In the genomic region with DNA sequence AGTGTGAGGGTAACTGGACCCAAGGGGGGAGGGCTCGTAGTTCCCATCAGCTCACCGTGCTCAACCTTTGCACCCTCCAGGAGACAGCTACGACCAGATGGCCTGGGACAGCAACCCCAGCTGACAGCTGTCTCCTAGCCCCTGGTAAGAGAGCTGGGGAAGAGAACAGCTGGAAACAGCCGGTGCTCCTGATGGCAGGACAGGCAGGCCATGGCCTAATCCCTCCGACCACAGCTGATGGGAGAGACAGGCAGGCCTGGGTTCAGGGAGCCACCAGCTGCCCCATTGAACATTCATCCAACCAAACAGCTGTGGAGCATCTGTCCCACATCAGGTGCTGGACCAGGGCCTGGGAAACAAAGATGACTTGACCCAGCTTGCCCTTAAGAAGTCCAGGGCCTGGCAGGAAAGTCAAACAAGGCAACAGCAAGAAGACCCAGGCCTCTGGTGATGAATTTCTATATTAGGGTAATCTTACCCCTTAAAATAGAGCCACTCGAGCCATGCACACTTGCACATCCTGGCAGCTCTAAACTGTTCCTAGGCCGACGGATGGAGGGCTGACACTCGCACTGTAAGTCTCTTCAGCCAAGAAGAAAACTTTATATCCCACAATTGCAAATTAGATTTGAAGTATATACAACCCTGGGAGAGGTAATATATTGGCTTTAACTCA, we compare ENCODE assay signal across 16 cellular contexts. TPM values are rescaled to one million over a fixed set of nuclear protein-coding genes. Genes with fewer than 3 reads are reported as not detected.
DNase-seq lines count a peak whose midpoint lies in the region; TF ChIP-seq lines count a peak whose summit lies in the region.
"Had no signal": no experiment of that assay in that cellular context is flagged by ENCODE, and none has a peak within 500 bp of the region (broad histone marks: within the 10 kb centered on the region; RNA-seq: fewer than 3 reads in every experiment).

No MANE protein-coding gene starts in this region.

- intact Hi-C loops in ascending aorta (cut with DNase I), result no loop called here

- no peak for TF ChIP-seq CTCF in ascending aorta (IDR thresholded peaks at IDR 0.05)
- no peak for TF ChIP-seq CTCF in right atrium auricular region (IDR thresholded peaks at IDR 0.05)

- peaks cover 3 to 4% of the 10 kb centered on the region in 2 donors for H3K36me3 ChIP-seq in ascending aorta
- no peaks in the 10 kb centered on the region for H3K36me3 ChIP-seq in right atrium auricular region
- H3K36me3 ChIP-seq in rectal smooth muscle tissue (ENCODE audit: control insufficient read depth, insufficient read depth, low read length), result no peaks in the 10 kb centered on the region

- peaks cover 9 to 10% of the 10 kb centered on the region in 2 donors for H3K4me1 ChIP-seq in ascending aorta
- H3K4me1 ChIP-seq in right atrium auricular region, result peaks cover 0 to 45% of the 10 kb centered on the region in 2 donors
- H3K4me1 ChIP-seq in rectal smooth muscle tissue (ENCODE audit: control insufficient read depth, insufficient read depth, low read length), result peaks cover 14% of the 10 kb centered on the region

- H3K9ac ChIP-seq in rectal smooth muscle tissue (ENCODE audit: low read length), result no peak overlapping the region

- no peak overlapping the region for H3K4me3 ChIP-seq in ascending aorta
- H3K4me3 ChIP-seq in right atrium auricular region, result no peak overlapping the region
- H3K4me3 ChIP-seq in rectal smooth muscle tissue (ENCODE audit: low read length), result no peak overlapping the region

- H3K9me3 ChIP-seq in ascending aorta, result no peaks in the 10 kb centered on the region
- no peaks in the 10 kb centered on the region for H3K9me3 ChIP-seq in right atrium auricular region

- H3K27ac ChIP-seq in ascending aorta, result peak overlapping the region; percentile 45 to 59
- H3K27ac ChIP-seq in right atrium auricular region, result peak overlapping the region; percentile 49 to 72
- H3K27ac ChIP-seq in rectal smooth muscle tissue (ENCODE audit: low read depth, low read length), result peak overlapping the region; percentile 58

- DNase-seq in HCEC 1CT (peak; percentile 64), ascending aorta (ENCODE audit: low spot score in 2 of 2) (no peak), right atrium auricular region (ENCODE audit: low spot score) (no peak), NCI-H69 (lab: John Stamatoyannopoulos, UW) (no peak), kidney tubule cell (ENCODE audit: low spot score) (no peak), NCI-H446 treated with DMSO at 0.1 percent for 48 hours (lab: John Stamatoyannopoulos, UW) (no peak)
- DNase-seq in activated CD4-positive, alpha-beta T cell treated with anti-CD3 and anti-CD28 coated beads for 4 hours, result no peak
- DNase-seq: activated CD4-positive, alpha-beta T cell treated with anti-CD3 and anti-CD28 coated beads, Interleukin-2, amount 10 ng/mL, durations not matched to agents 7 days and 5 days; activated CD8-positive, alpha-beta memory T cell treated with anti-CD3 and anti-CD28 coated beads, Interleukin-2, amount 50 U/mL, for 48 hours; activated effector memory CD4-positive, alpha-beta T cell treated with anti-CD3 and anti-CD28 coated beads, Interleukin-2, amount 50 U/mL, for 16 hours; DMS79 treated with DMSO at 0.1 percent for 48 hours; endodermal cell; GOT3; NK-92 treated with Interleukin-12 subunit alpha and Interleukin-12 subunit beta, amount 100 ng/mL, for 24 hours; stimulated activated CD4-positive, alpha-beta T cell treated with anti-CD3 and anti-CD28 coated beads, Interleukin-12 subunit alpha, Interleukin-12 subunit beta, amount 100 ng/mL, for 4 hours had no signal

- no peaks in the 10 kb centered on the region for H3K27me3 ChIP-seq in ascending aorta
- no peaks in the 10 kb centered on the region for H3K27me3 ChIP-seq in right atrium auricular region
- no peaks in the 10 kb centered on the region for H3K27me3 ChIP-seq in rectal smooth muscle tissue (ENCODE audit: control insufficient read depth, insufficient read depth, low read length)

RNA-seq across cellular contexts. Expression of a gene that starts 12.2 kb away (rescaled TPM):
- total RNA-seq in ascending aorta (79.7 TPM), right atrium auricular region (1 to 10 TPM; 4.5 to 9.2 TPM)
- total RNA-seq: activated CD4-positive, alpha-beta T cell treated with anti-CD3 and anti-CD28 coated beads, Interleukin-2, amount 10 ng/mL, durations not matched to agents 7 days and 5 days had no signal

RNA-seq across cellular contexts. Expression of a gene that starts 58.0 kb away (rescaled TPM):
- 5.0 TPM for total RNA-seq in ascending aorta
- 1 to 10 TPM; 2.2 to 2.4 TPM for total RNA-seq in right atrium auricular region
